Comparison of ENCODE assay signal across 1 cellular context in the genomic region with DNA sequence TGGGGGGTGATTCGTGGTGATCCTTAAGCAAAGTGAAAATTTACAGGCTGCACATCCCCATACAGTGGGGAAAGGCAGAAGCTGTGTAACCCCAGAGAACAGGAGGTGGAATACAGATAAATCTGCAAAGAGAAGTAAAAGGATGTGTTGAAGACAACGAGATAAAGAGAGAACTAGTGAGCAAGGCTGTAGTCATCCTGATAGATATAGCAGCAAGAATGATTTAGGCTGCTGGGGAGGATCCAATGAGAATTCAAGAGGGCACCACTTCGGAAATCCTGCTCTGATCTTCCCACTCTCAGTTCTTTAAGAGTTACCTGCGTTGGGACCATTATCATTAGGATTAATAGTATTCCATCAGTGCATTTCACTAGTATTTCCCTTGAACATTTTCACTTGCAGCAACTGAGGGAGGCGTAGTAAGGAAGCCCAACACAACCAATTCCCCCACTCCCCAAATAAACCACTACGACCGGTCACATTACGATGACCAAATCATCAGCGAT.
TF ChIP-seq lines count a peak whose summit lies in the region.

Gene BRINP3, minus strand, starts transcription at position 178 of the 506 bp plus-strand sequence.

TF ChIP-seq in SK-N-SH treated with all-trans-retinoic acid at 6 μM for 48 hours, 23 proteins besides CTCF, POLR2A, EP300 and RAD21 (continued from another document):
- no peak for TF ChIP-seq TCF4 (CRISPR knock-in tag; IDR thresholded peaks at IDR 0.05; ENCODE audit: borderline replicate concordance)
